13 cellular contexts compared by ENCODE assay signal in the genomic region with DNA sequence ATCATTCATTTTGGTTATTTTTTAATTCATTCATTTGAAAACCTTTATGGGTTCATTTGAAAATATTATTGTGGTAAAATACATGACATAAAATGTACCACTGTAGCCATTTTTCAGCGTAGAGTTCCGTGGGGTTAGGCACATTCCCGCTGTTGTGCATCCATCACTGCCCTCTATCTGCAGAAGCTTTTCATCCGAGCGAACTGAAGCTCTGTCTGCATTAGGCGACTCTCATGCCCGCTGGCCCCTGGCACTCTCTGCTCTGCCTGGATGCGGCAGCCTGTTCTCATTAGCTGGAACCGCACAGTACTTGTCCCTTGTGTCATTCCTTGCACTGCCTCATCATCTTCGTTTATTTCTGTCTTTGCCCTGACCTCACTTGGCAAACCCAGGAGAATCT. TPM values are rescaled to one million over a fixed set of nuclear protein-coding genes. Genes with fewer than 3 reads are reported as not detected.
DNase-seq lines count a peak whose midpoint lies in the region; ATAC-seq and TF ChIP-seq lines count a peak whose summit lies in the region.
"Had no signal": no experiment of that assay in that cellular context is flagged by ENCODE, and none has a peak within 500 bp of the region (broad histone marks: within the 10 kb centered on the region; RNA-seq: fewer than 3 reads in every experiment).

No MANE protein-coding gene starts in this region.

- H3K4me3 Mint-ChIP-seq in mesothelial cell of epicardium = no peak overlapping the region
- H3K4me3 Mint-ChIP-seq: activated B cell treated with CpG ODN at 0.5 μM for 24 hours had no signal

- no peaks in the 10 kb centered on the region for H3K4me1 Mint-ChIP-seq in mesothelial cell of epicardium
- H3K4me1 Mint-ChIP-seq: activated B cell treated with CpG ODN at 0.5 μM for 24 hours had no signal

- no peak for ATAC-seq in HG02678 (IDR thresholded peaks at IDR 0.05; ENCODE audit: unreplicated experiment)

- no peak overlapping the region for H3K4me3 ChIP-seq in fibroblast of mammary gland (ENCODE audit: control insufficient read depth, low read depth, low read length)
- H3K4me3 ChIP-seq: BLaER1, vagina had no signal

- DNase-seq in NCI-H510A treated with DMSO at 0.1 percent for 48 hours (lab: John Stamatoyannopoulos, UW) = peak; percentile 4
- DNase-seq in NCI-H510A (lab: John Stamatoyannopoulos, UW) = no peak
- DNase-seq in OCI-M1 (lab: John Stamatoyannopoulos, UW) = peak; percentile 23
- DNase-seq in fibroblast of mammary gland (ENCODE audit: low read depth) = peak; percentile 28
- DNase-seq in putamen (ENCODE audit: low spot score) = peak; percentile 70
- no peak for DNase-seq in EL
- DNase-seq in mesothelial cell of epicardium (ENCODE audit: low spot score in 2 of 2, unreplicated experiment in 2 of 2) = no peak
- DNase-seq: activated B cell treated with CpG ODN at 0.5 μM for 24 hours; effector CD4-positive, alpha-beta T cell had no signal

- no peaks in the 10 kb centered on the region for H3K36me3 Mint-ChIP-seq in mesothelial cell of epicardium

- peak; percentile 27 for TF ChIP-seq CTCF in fibroblast of mammary gland (conservative IDR thresholded peaks at IDR 0.05; ENCODE audit: control insufficient read depth, insufficient read depth, low read depth, low read length)
- TF ChIP-seq CTCF in mesothelial cell of epicardium (IDR thresholded peaks at IDR 0.05; ENCODE audit: unreplicated experiment) = no peak

- H3K27ac Mint-ChIP-seq in mesothelial cell of epicardium = no peak overlapping the region
- H3K27ac Mint-ChIP-seq: activated B cell treated with CpG ODN at 0.5 μM for 24 hours, progenitor cell of endocrine pancreas had no signal

- peaks cover 3% of the 10 kb centered on the region for H3K27me3 Mint-ChIP-seq in mesothelial cell of epicardium (ENCODE audit: low read depth)
- H3K27me3 Mint-ChIP-seq: activated B cell treated with CpG ODN at 0.5 μM for 24 hours had no signal

- H3K9me3 Mint-ChIP-seq in mesothelial cell of epicardium = no peaks in the 10 kb centered on the region
- H3K9me3 Mint-ChIP-seq: activated B cell treated with CpG ODN at 0.5 μM for 24 hours had no signal

RNA-seq across cellular contexts. Expression of gene CFAP99, which starts 17.5 kb away (rescaled TPM):
- total RNA-seq in mesothelial cell of epicardium = 0.11 TPM in 1 of 3 replicates, not detected in the others
- total RNA-seq: activated B cell treated with CpG ODN at 0.5 μM for 24 hours, progenitor cell of endocrine pancreas, vagina had no signal

RNA-seq across cellular contexts. Expression of gene ZFYVE28, which starts 17.9 kb away (rescaled TPM):
- 0.38 to 0.51 TPM (median 0.45 TPM) in 3 replicates for total RNA-seq in mesothelial cell of epicardium

RNA-seq across cellular contexts. Expression of gene RNF4, which starts 32.6 kb away (rescaled TPM):
- 59.8 to 63.8 TPM (median 61.0 TPM) in 3 replicates for total RNA-seq in mesothelial cell of epicardium

Comparison
In these comparisons a context has a peak if more than half of its experiments do, and no peak if none do; other contexts are left out.
1. DNase-seq: peak in NCI-H510A treated with DMSO at 0.1 percent for 48 hours (single experiment), OCI-M1 (single experiment), fibroblast of mammary gland (single experiment) and putamen (single experiment); none in NCI-H510A (single experiment), EL (single experiment) and mesothelial cell of epicardium (0 of 2).